In genomic region chr4:76448211-76448610, GRCh38 we compare ENCODE assay signal across 27 cellular contexts. TPM values are rescaled to one million over a fixed set of nuclear protein-coding genes. Genes with fewer than 3 reads are reported as not detected.
"Had no signal": no experiment of that assay in that cellular context is flagged by ENCODE, and none has a peak within 500 bp of the region (broad histone marks: within the 10 kb centered on the region; RNA-seq: fewer than 3 reads in every experiment).

No MANE protein-coding gene starts in this region.

- H3K4me3 ChIP-seq: breast epithelium, SK-N-MC had no signal

- DNase-seq: activated B cell treated with CpG ODN at 0.5 μM for 24 hours; activated CD4-positive, alpha-beta T cell treated with anti-CD3 and anti-CD28 coated beads for 1 hour; activated CD4-positive, alpha-beta T cell treated with anti-CD3 and anti-CD28 coated beads, Interleukin-2, amount 10 ng/mL, durations not matched to agents 24 days and 14 days; activated CD4-positive, alpha-beta T cell treated with anti-CD3 and anti-CD28 coated beads, Interleukin-2, amount 50 U/mL, for 48 hours; activated CD8-positive, alpha-beta memory T cell treated with anti-CD3 and anti-CD28 coated beads, Interleukin-2, amount 10 ng/mL, durations not matched to agents 7 days and 5 days; activated effector memory CD4-positive, alpha-beta T cell treated with anti-CD3 and anti-CD28 coated beads, Interleukin-2, amount 50 U/mL, for 16 hours; activated naive CD4-positive, alpha-beta T cell treated with Interleukin-2 at 50 U/mL for 16 hours; activated T-cell treated with anti-CD3 and anti-CD28 coated beads, Interleukin-2, amount 50 U/mL, for 24 hours; amygdala; Karpas-422; NCI-H146; NCI-H187 treated with DMSO at 0.1 percent for 48 hours; NCI-H2171; NCI-H345; NCI-H510A; NCI-H526 treated with DMSO at 0.1 percent for 48 hours; NCI-H82; RPMI8226; T-cell; T-helper 2 cell; T1000 had no signal

- H3K36me3 ChIP-seq: breast epithelium had no signal

- H3K27me3 ChIP-seq: breast epithelium had no signal

- H3K9me3 ChIP-seq: breast epithelium had no signal

- ATAC-seq: activated CD8-positive, alpha-beta memory T cell treated with anti-CD3 and anti-CD28 coated beads, Interleukin-2, amount 10 ng/mL, durations not matched to agents 7 days and 5 days; Panc1; Right ventricle myocardium inferior; T-cell had no signal

- H3K4me1 ChIP-seq: breast epithelium had no signal

RNA-seq across cellular contexts. Expression of gene SHROOM3, which starts 13.2 kb away (rescaled TPM):
- total RNA-seq: OCI-LY7 had no signal

RNA-seq across cellular contexts. Expression of gene CCDC158, which starts 27.3 kb away (rescaled TPM):
- total RNA-seq: activated B cell treated with CpG ODN at 0.5 μM for 24 hours; activated CD4-positive, alpha-beta T cell treated with anti-CD3 and anti-CD28 coated beads, Interleukin-2, amount 10 ng/mL, durations not matched to agents 24 days and 14 days; activated CD8-positive, alpha-beta memory T cell treated with anti-CD3 and anti-CD28 coated beads, Interleukin-2, amount 10 ng/mL, durations not matched to agents 7 days and 5 days; activated naive CD4-positive, alpha-beta T cell treated with anti-CD3 and anti-CD28 coated beads, Interleukin-2, amount 50 U/mL, for 72 hours; OCI-LY7; T-cell had no signal
